8 cellular contexts compared by ENCODE assay signal in genomic region chr7:150450491-150450992, GRCh38. TPM values are rescaled to one million over a fixed set of nuclear protein-coding genes. Genes with fewer than 3 reads are reported as not detected.
DNase-seq lines count a peak whose midpoint lies in the region; ATAC-seq and TF ChIP-seq lines count a peak whose summit lies in the region.

Gene GIMAP8, plus strand, starts transcription at chr7:150450630. Its CDS starts 16,069 bp downstream, at chr7:150466699.

- peaks cover 40% of the 10 kb centered on the region for H3K36me3 Mint-ChIP-seq in CD8-positive, alpha-beta T cell
- H3K36me3 Mint-ChIP-seq in activated CD8-positive, alpha-beta T cell treated with anti-CD3 and anti-CD28 coated beads, Interleukin-2, amount 10 ng/mL, durations not matched to agents 7 days and 5 days (ENCODE audit: low read depth): peaks cover 39% of the 10 kb centered on the region

- H3K36me3 ChIP-seq in CD8-positive, alpha-beta T cell (ENCODE audit: insufficient read depth, low read length): peaks cover 4% of the 10 kb centered on the region
- peaks cover 0 to 6% (median 0%) of the 10 kb centered on the region in 9 donors for H3K36me3 ChIP-seq in heart left ventricle
- H3K36me3 ChIP-seq in A673 (ENCODE audit: insufficient read depth, low read length, poor library complexity, severe bottlenecking): no peaks in the 10 kb centered on the region

- H3K4me1 ChIP-seq in CD8-positive, alpha-beta T cell (ENCODE audit: insufficient read depth, low read length): peaks cover 40% of the 10 kb centered on the region
- peaks cover 0 to 54% (median 15%) of the 10 kb centered on the region in 12 donors for H3K4me1 ChIP-seq in heart left ventricle
- H3K4me1 ChIP-seq in A673 (ENCODE audit: insufficient read depth, low read length, poor library complexity, severe bottlenecking): peaks cover 4% of the 10 kb centered on the region

- peak within 1 kb of the TSS; percentile 67 for H3K27ac ChIP-seq in CD8-positive, alpha-beta T cell (ENCODE audit: low read depth, low read length)
- H3K27ac ChIP-seq in heart left ventricle (peak within 1 kb of the TSS; percentile 75 to 97 (median 88)), A673 (ENCODE audit: low read depth, low read length, poor library complexity, severe bottlenecking) (no peak within 1 kb of the TSS)

- peak; percentile 45 for ATAC-seq in CD8-positive, alpha-beta T cell
- ATAC-seq in HG02870 (IDR thresholded peaks at IDR 0.05; ENCODE audit: unreplicated experiment): peak; percentile 26
- peak; percentile 64 for ATAC-seq in activated CD8-positive, alpha-beta T cell treated with anti-CD3 and anti-CD28 coated beads, Interleukin-2, amount 10 ng/mL, durations not matched to agents 7 days and 5 days
- peak; percentile 83 to 92 (median 87) for ATAC-seq in heart left ventricle
- no peak for ATAC-seq in GM19023 (IDR thresholded peaks at IDR 0.05; ENCODE audit: unreplicated experiment)
- no peak for ATAC-seq in GM19328 (IDR thresholded peaks at IDR 0.05; ENCODE audit: unreplicated experiment)

- peak in 1 of 2 donors; percentile 26 for TF ChIP-seq POLR2A in heart left ventricle (IDR thresholded peaks at IDR 0.05)

- H3K4me3 ChIP-seq in CD8-positive, alpha-beta T cell (ENCODE audit: low read depth, low read length): peak within 1 kb of the TSS; percentile 63
- peak within 1 kb of the TSS; percentile 39 to 74 (median 62) for H3K4me3 ChIP-seq in heart left ventricle
- no peak within 1 kb of the TSS for H3K4me3 ChIP-seq in A673 (ENCODE audit: low read depth, low read length, poor library complexity, severe bottlenecking)

- WGBS in heart left ventricle, 4 donors: 13 to 22% (median 18%) methylated on average over 22 of the region's 22 CpGs

- H3K27me3 ChIP-seq in CD8-positive, alpha-beta T cell (ENCODE audit: insufficient read depth, low read length): no peaks in the 10 kb centered on the region
- H3K27me3 ChIP-seq in heart left ventricle: no peaks in the 10 kb centered on the region
- H3K27me3 ChIP-seq in A673 (replicated peaks; ENCODE audit: insufficient read depth, low read depth, low read length, poor library complexity): no peaks in the 10 kb centered on the region

- peaks cover 5% of the 10 kb centered on the region for H3K9me3 Mint-ChIP-seq in CD8-positive, alpha-beta T cell
- peaks cover 9% of the 10 kb centered on the region for H3K9me3 Mint-ChIP-seq in activated CD8-positive, alpha-beta T cell treated with anti-CD3 and anti-CD28 coated beads, Interleukin-2, amount 10 ng/mL, durations not matched to agents 7 days and 5 days (ENCODE audit: insufficient read depth)

- CTCF ChIA-PET in CD8-positive, alpha-beta T cell (lab: Charles Lee): interaction anchor here (0.8 to 12.2 kb wide), 18 partner anchors 10 to 309 kb away, joined by 3 to 192 read pairs (median 10); partner anchors contain the start of genes GIMAP2, GIMAP4, GIMAP5 and GIMAP6
- CTCF ChIA-PET in activated CD8-positive, alpha-beta T cell treated with anti-CD3 and anti-CD28 coated beads, Interleukin-2, amount 10 ng/mL, durations not matched to agents 7 days and 5 days (lab: Charles Lee): interaction anchor here (0.8 to 5.0 kb wide), 21 partner anchors 11 to 305 kb away, joined by 3 to 85 read pairs (median 9); partner anchors contain the start of genes GIMAP1, GIMAP4, GIMAP6 and GIMAP7
- CTCF ChIA-PET in A673 (lab: Charles Lee): interaction anchor here (0.5 kb wide), 1 partner anchor 15 kb away, joined by 5 read pairs; no protein-coding TSS in a partner anchor

- peaks cover 73% of the 10 kb centered on the region for H3K4me1 Mint-ChIP-seq in CD8-positive, alpha-beta T cell (ENCODE audit: low read depth)
- H3K4me1 Mint-ChIP-seq in activated CD8-positive, alpha-beta T cell treated with anti-CD3 and anti-CD28 coated beads, Interleukin-2, amount 10 ng/mL, durations not matched to agents 7 days and 5 days (ENCODE audit: low read depth): peaks cover 67% of the 10 kb centered on the region

- BruUV-seq in A673 (replicated peaks; lab: Mats Ljungman, UMichigan): no TSS peak

- H3K9me3 ChIP-seq in CD8-positive, alpha-beta T cell (ENCODE audit: low read length): no peaks in the 10 kb centered on the region
- H3K9me3 ChIP-seq in heart left ventricle: peaks cover 0 to 1% (median 0%) of the 10 kb centered on the region in 12 donors
- no peaks in the 10 kb centered on the region for H3K9me3 ChIP-seq in A673 (ENCODE audit: low read depth, low read length, poor library complexity, severe bottlenecking)

- POLR2A ChIA-PET in CD8-positive, alpha-beta T cell (lab: Charles Lee): interaction anchor here (0.7 to 12.3 kb wide), 24 partner anchors 10 to 306 kb away, joined by 3 to 483 read pairs (median 9); partner anchors contain the start of genes GIMAP1, GIMAP2, GIMAP4 and GIMAP5
- POLR2A ChIA-PET in activated CD8-positive, alpha-beta T cell treated with anti-CD3 and anti-CD28 coated beads, Interleukin-2, amount 10 ng/mL, durations not matched to agents 7 days and 5 days (lab: Charles Lee): interaction anchor here (0.9 to 9.8 kb wide), 21 partner anchors 16 to 305 kb away, joined by 3 to 316 read pairs (median 9); partner anchors contain the start of genes GIMAP1, GIMAP2, GIMAP4 and GIMAP5
- POLR2A ChIA-PET in A673 (lab: Charles Lee; ENCODE audit: low non-redundant PET): no interaction called here

- intact Hi-C loops in CD8-positive, alpha-beta T cell (cut with DNase I, micrococcal nuclease): loop anchor here (1.0 to 2.0 kb wide), 6 partner anchors 14 to 180 kb away; partner anchors contain the start of gene GIMAP7 (in 2 of the 2)
- intact Hi-C loops in heart left ventricle (cut with DNase I): loop anchor here in 9 of 10 donors (1.0 to 10.0 kb wide), 15 partner anchors 62 to 304 kb away; partner anchors contain the start of genes GIMAP5 (in 6 of the 9), GIMAP7 (in 3 of the 9), GIMAP4 (in 2 of the 9) and GIMAP6 (in 1 of the 9)
- intact Hi-C loops in A673 (cut with micrococcal nuclease; ENCODE audit: unreplicated experiment): no loop called here

- no peak for TF ChIP-seq CTCF in CD8-positive, alpha-beta T cell (IDR thresholded peaks at IDR 0.05)
- TF ChIP-seq CTCF in heart left ventricle (IDR thresholded peaks at IDR 0.05) (no peak), A673 (conservative IDR thresholded peaks at IDR 0.05; ENCODE audit: low read depth, low read length) (no peak)

- DNase-seq in CD8-positive, alpha-beta T cell: peak; percentile 37 to 89 (median 67)
- DNase-seq in activated CD8-positive, alpha-beta T cell treated with anti-CD3 and anti-CD28 coated beads, Interleukin-2, amount 10 ng/mL, durations not matched to agents 7 days and 5 days: peak; percentile 78
- DNase-seq in heart left ventricle: peak; percentile 82 to 93 (median 86)
- peak; percentile 41 to 50 for DNase-seq in stimulated activated CD4-positive, alpha-beta T cell treated with anti-CD3 and anti-CD28 coated beads, Interleukin-2, amount 100 ng/mL, for 48 hours
- DNase-seq in A673 (ENCODE audit: low spot score): no peak

- peak within 1 kb of the TSS; percentile 99 for H3K4me3 Mint-ChIP-seq in CD8-positive, alpha-beta T cell
- H3K4me3 Mint-ChIP-seq in activated CD8-positive, alpha-beta T cell treated with anti-CD3 and anti-CD28 coated beads, Interleukin-2, amount 10 ng/mL, durations not matched to agents 7 days and 5 days: peak within 1 kb of the TSS; percentile 97

- peak within 1 kb of the TSS; percentile 95 for H3K27ac Mint-ChIP-seq in CD8-positive, alpha-beta T cell
- H3K27ac Mint-ChIP-seq in activated CD8-positive, alpha-beta T cell treated with anti-CD3 and anti-CD28 coated beads, Interleukin-2, amount 10 ng/mL, durations not matched to agents 7 days and 5 days: peak within 1 kb of the TSS; percentile 95

- no peaks in the 10 kb centered on the region for H3K27me3 Mint-ChIP-seq in CD8-positive, alpha-beta T cell (ENCODE audit: low read depth)
- no peaks in the 10 kb centered on the region for H3K27me3 Mint-ChIP-seq in activated CD8-positive, alpha-beta T cell treated with anti-CD3 and anti-CD28 coated beads, Interleukin-2, amount 10 ng/mL, durations not matched to agents 7 days and 5 days (ENCODE audit: low read depth)

RNA-seq across cellular contexts. Expression of gene GIMAP8, which starts in this region (rescaled TPM):
- 1 to 10 TPM; 2.0 to 2.5 TPM for total RNA-seq in CD8-positive, alpha-beta T cell
- 10 to 100 TPM; 21.5 to 22.3 TPM for total RNA-seq in activated CD8-positive, alpha-beta T cell treated with anti-CD3 and anti-CD28 coated beads, Interleukin-2, amount 10 ng/mL, durations not matched to agents 7 days and 5 days
- total RNA-seq in heart left ventricle (10 to 100 TPM; 11.3 to 36.0 (median 14.9) TPM), A673 (2021) (0.07 TPM in 1 of 2 replicates, not detected in the other)
- polyA plus RNA-seq in heart left ventricle: 10 to 100 TPM; 11.7 to 20.3 TPM

Comparison
In these comparisons a context has a peak if more than half of its experiments do, and no peak if none do; other contexts are left out.
1. ATAC-seq: peak in CD8-positive, alpha-beta T cell (single experiment), HG02870 (single experiment), activated CD8-positive, alpha-beta T cell treated with anti-CD3 and anti-CD28 coated beads, Interleukin-2, amount 10 ng/mL, durations not matched to agents 7 days and 5 days (single experiment) and heart left ventricle (4 of 4); none in GM19023 (single experiment) and GM19328 (single experiment).